1 cellular context compared by ENCODE assay signal in the genomic region with DNA sequence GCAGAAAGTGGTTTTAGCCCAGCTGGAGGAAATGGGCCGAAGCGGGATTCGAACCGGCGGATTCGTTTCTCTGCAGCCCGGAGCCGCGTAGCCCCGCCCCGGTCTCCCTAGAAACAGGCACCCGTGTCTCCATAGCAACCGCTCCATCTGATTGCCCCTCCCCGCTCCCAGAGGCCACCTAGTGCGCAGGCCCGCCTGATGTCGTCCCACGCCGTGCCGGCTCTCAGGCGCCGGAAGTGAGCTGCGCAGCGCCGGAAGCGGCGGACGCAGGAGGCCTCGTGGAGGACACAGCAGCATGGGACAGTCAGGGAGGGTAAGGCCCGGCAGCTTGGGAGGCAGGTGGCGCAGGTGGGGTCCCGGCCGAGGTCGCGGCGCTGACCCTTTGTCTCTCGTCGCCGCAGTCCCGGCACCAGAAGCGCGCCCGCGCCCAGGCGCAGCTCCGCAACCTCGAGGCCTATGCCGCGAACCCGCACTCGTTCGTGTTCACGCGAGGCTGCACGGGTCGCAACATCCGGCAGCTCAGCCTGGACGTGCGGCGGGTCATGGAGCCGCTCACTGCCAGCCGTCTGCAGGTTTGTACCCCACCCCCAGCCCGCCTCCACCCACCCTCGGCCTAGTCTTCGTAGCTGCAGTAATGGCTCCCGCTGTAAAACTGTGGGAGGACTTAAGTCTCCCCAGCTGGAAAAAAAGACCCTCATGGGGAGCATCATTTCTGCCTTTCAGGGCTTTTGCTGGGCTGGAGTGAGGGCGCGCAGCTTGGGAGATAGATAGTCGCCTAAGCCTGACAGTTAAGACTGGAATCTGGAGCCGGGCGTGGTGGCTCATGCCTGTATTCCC.
A peak's percentile ranks its signal among the peaks of the same experiment; 100 is the strongest.
TF ChIP-seq lines count a peak whose summit lies in the region.

A gene with protein sequence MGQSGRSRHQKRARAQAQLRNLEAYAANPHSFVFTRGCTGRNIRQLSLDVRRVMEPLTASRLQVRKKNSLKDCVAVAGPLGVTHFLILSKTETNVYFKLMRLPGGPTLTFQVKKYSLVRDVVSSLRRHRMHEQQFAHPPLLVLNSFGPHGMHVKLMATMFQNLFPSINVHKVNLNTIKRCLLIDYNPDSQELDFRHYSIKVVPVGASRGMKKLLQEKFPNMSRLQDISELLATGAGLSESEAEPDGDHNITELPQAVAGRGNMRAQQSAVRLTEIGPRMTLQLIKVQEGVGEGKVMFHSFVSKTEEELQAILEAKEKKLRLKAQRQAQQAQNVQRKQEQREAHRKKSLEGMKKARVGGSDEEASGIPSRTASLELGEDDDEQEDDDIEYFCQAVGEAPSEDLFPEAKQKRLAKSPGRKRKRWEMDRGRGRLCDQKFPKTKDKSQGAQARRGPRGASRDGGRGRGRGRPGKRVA (plus strand): TSS at position 263 of the 837 bp plus-strand sequence. CDS start 33 bp downstream, at position 296.

TF ChIP-seq in HepG2, 621 proteins besides CTCF, POLR2A, EP300 and RAD21 (continued from another document and continues in another):
- TF ChIP-seq HOXA7 (CRISPR knock-in tag; IDR thresholded peaks at IDR 0.05) (no peak), ZNF83 (CRISPR knock-in tag; IDR thresholded peaks at IDR 0.05; ENCODE audit: borderline replicate concordance) (no peak), U2AF1 (optimal IDR thresholded peaks at IDR 0.05; ENCODE audit: low read depth, low read length) (no peak), HNRNPH1 (optimal IDR thresholded peaks at IDR 0.05; ENCODE audit: low read depth, low read length) (no peak), ZNF552 (CRISPR knock-in tag; IDR thresholded peaks at IDR 0.05; ENCODE audit: borderline replicate concordance) (peak; percentile 89; the same call in 1 of the 2 replicates), HMG20A (CRISPR knock-in tag; IDR thresholded peaks at IDR 0.05; ENCODE audit: borderline replicate concordance) (no peak), HNRNPLL (IDR thresholded peaks at IDR 0.05; ENCODE audit: low read depth, low read length, poor library complexity, severe bottlenecking) (peak; percentile 84), KDM6A (CRISPR knock-in tag; IDR thresholded peaks at IDR 0.05; ENCODE audit: low read depth) (no peak), ZNF562 (CRISPR knock-in tag; IDR thresholded peaks at IDR 0.05; ENCODE audit: borderline replicate concordance) (no peak), ZFY (CRISPR knock-in tag; IDR thresholded peaks at IDR 0.05) (peak; percentile 99), TAF1 (CRISPR knock-in tag; IDR thresholded peaks at IDR 0.05) (peak; percentile 90; the same call in 1 of the 2 replicates), TCF7 (IDR thresholded peaks at IDR 0.05; ENCODE audit: low read depth) (no peak), GATA4 (IDR thresholded peaks at IDR 0.05; ENCODE audit: borderline replicate concordance, low read depth) (no peak), MEIS1 (CRISPR knock-in tag; IDR thresholded peaks at IDR 0.05; ENCODE audit: borderline replicate concordance) (peak; percentile 90; the same call in 1 of the 2 replicates), SP1 (IDR thresholded peaks at IDR 0.05) (no peak), SP1 (CRISPR knock-in tag; IDR thresholded peaks at IDR 0.05) (peak; percentile 22; the same call in 1 of the 2 replicates), GPN1 (CRISPR knock-in tag; IDR thresholded peaks at IDR 0.05; ENCODE audit: borderline replicate concordance) (no peak), GTF3A (CRISPR knock-in tag; conservative IDR thresholded peaks at IDR 0.05) (peak; percentile 71; the same call in 1 of the 2 replicates), ZFP41 (CRISPR knock-in tag; IDR thresholded peaks at IDR 0.05; ENCODE audit: borderline replicate concordance) (no peak), ZNF34 (CRISPR knock-in tag; IDR thresholded peaks at IDR 0.05; ENCODE audit: borderline replicate concordance) (no peak), ZNF468 (CRISPR knock-in tag; IDR thresholded peaks at IDR 0.05) (no peak), ZNF430 (CRISPR knock-in tag; IDR thresholded peaks at IDR 0.05) (peak; percentile 51; the same call in 1 of the 2 replicates), ZNF12 (CRISPR knock-in tag; IDR thresholded peaks at IDR 0.05) (no peak), TCF12 (IDR thresholded peaks at IDR 0.05) (no peak), TCF12 (CRISPR knock-in tag; IDR thresholded peaks at IDR 0.05) (no peak), NR2F2 (IDR thresholded peaks at IDR 0.05; ENCODE audit: borderline replicate concordance, low read depth) (no peak), ZNF577 (CRISPR knock-in tag; IDR thresholded peaks at IDR 0.05; ENCODE audit: borderline replicate concordance, low read depth) (no peak), AKAP8 (CRISPR knock-in tag; IDR thresholded peaks at IDR 0.05) (peak; percentile 95), THYN1 (CRISPR knock-in tag; IDR thresholded peaks at IDR 0.05; ENCODE audit: borderline replicate concordance, low read depth) (no peak), ZNF383 (CRISPR knock-in tag; IDR thresholded peaks at IDR 0.05; ENCODE audit: borderline replicate concordance) (no peak), ZNF550 (CRISPR knock-in tag; IDR thresholded peaks at IDR 0.05; ENCODE audit: borderline replicate concordance) (no peak), ZNF180 (CRISPR knock-in tag; IDR thresholded peaks at IDR 0.05; ENCODE audit: borderline replicate concordance, low read depth) (no peak), ZNF136 (CRISPR knock-in tag; IDR thresholded peaks at IDR 0.05; ENCODE audit: low read depth) (0 out of 2 replicates have a peak, but pooled peaks have one; percentile 22), MED13 (CRISPR knock-in tag; IDR thresholded peaks at IDR 0.05) (0 out of 2 replicates have a peak, but pooled peaks have one; percentile 53), ZBTB8A (CRISPR knock-in tag; IDR thresholded peaks at IDR 0.05; ENCODE audit: borderline replicate concordance, low read depth) (no peak), ATAD3A (CRISPR knock-in tag; IDR thresholded peaks at IDR 0.05) (0 out of 2 replicates have a peak, but pooled peaks have one; percentile 28)
- TF ChIP-seq, protein P1, sequence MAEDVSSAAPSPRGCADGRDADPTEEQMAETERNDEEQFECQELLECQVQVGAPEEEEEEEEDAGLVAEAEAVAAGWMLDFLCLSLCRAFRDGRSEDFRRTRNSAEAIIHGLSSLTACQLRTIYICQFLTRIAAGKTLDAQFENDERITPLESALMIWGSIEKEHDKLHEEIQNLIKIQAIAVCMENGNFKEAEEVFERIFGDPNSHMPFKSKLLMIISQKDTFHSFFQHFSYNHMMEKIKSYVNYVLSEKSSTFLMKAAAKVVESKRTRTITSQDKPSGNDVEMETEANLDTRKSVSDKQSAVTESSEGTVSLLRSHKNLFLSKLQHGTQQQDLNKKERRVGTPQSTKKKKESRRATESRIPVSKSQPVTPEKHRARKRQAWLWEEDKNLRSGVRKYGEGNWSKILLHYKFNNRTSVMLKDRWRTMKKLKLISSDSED (CRISPR knock-in tag; IDR thresholded peaks at IDR 0.05), result no peak
- TF ChIP-seq, protein P2, sequence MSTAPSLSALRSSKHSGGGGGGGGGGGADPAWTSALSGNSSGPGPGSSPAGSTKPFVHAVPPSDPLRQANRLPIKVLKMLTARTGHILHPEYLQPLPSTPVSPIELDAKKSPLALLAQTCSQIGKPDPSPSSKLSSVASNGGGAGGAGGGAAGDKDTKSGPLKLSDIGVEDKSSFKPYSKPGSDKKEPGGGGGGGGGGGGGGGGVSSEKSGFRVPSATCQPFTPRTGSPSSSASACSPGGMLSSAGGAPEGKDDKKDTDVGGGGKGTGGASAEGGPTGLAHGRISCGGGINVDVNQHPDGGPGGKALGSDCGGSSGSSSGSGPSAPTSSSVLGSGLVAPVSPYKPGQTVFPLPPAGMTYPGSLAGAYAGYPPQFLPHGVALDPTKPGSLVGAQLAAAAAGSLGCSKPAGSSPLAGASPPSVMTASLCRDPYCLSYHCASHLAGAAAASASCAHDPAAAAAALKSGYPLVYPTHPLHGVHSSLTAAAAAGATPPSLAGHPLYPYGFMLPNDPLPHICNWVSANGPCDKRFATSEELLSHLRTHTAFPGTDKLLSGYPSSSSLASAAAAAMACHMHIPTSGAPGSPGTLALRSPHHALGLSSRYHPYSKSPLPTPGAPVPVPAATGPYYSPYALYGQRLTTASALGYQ (CRISPR knock-in tag; IDR thresholded peaks at IDR 0.05), result 0 out of 2 replicates have a peak, but pooled peaks have one; percentile 34
- TF ChIP-seq, protein P3, sequence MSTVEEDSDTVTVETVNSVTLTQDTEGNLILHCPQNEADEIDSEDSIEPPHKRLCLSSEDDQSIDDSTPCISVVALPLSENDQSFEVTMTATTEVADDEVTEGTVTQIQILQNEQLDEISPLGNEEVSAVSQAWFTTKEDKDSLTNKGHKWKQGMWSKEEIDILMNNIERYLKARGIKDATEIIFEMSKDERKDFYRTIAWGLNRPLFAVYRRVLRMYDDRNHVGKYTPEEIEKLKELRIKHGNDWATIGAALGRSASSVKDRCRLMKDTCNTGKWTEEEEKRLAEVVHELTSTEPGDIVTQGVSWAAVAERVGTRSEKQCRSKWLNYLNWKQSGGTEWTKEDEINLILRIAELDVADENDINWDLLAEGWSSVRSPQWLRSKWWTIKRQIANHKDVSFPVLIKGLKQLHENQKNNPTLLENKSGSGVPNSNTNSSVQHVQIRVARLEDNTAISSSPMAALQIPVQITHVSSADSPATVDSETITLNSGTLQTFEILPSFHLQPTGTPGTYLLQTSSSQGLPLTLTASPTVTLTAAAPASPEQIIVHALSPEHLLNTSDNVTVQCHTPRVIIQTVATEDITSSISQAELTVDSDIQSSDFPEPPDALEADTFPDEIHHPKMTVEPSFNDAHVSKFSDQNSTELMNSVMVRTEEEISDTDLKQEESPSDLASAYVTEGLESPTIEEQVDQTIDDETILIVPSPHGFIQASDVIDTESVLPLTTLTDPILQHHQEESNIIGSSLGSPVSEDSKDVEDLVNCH (CRISPR knock-in tag; IDR thresholded peaks at IDR 0.05), result no peak
- TF ChIP-seq, protein P4, sequence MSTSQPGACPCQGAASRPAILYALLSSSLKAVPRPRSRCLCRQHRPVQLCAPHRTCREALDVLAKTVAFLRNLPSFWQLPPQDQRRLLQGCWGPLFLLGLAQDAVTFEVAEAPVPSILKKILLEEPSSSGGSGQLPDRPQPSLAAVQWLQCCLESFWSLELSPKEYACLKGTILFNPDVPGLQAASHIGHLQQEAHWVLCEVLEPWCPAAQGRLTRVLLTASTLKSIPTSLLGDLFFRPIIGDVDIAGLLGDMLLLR (CRISPR knock-in tag; IDR thresholded peaks at IDR 0.05), result peak; percentile 96; the same call in 1 of the 2 replicates
- TF ChIP-seq, protein P5, sequence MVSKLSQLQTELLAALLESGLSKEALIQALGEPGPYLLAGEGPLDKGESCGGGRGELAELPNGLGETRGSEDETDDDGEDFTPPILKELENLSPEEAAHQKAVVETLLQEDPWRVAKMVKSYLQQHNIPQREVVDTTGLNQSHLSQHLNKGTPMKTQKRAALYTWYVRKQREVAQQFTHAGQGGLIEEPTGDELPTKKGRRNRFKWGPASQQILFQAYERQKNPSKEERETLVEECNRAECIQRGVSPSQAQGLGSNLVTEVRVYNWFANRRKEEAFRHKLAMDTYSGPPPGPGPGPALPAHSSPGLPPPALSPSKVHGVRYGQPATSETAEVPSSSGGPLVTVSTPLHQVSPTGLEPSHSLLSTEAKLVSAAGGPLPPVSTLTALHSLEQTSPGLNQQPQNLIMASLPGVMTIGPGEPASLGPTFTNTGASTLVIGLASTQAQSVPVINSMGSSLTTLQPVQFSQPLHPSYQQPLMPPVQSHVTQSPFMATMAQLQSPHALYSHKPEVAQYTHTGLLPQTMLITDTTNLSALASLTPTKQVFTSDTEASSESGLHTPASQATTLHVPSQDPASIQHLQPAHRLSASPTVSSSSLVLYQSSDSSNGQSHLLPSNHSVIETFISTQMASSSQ (IDR thresholded peaks at IDR 0.05; ENCODE audit: low read depth), result no peak
- TF ChIP-seq, protein P5 (CRISPR knock-in tag; IDR thresholded peaks at IDR 0.05; ENCODE audit: borderline replicate concordance), result peak; percentile 60; the same call in 1 of the 2 replicates
- TF ChIP-seq, protein P6, sequence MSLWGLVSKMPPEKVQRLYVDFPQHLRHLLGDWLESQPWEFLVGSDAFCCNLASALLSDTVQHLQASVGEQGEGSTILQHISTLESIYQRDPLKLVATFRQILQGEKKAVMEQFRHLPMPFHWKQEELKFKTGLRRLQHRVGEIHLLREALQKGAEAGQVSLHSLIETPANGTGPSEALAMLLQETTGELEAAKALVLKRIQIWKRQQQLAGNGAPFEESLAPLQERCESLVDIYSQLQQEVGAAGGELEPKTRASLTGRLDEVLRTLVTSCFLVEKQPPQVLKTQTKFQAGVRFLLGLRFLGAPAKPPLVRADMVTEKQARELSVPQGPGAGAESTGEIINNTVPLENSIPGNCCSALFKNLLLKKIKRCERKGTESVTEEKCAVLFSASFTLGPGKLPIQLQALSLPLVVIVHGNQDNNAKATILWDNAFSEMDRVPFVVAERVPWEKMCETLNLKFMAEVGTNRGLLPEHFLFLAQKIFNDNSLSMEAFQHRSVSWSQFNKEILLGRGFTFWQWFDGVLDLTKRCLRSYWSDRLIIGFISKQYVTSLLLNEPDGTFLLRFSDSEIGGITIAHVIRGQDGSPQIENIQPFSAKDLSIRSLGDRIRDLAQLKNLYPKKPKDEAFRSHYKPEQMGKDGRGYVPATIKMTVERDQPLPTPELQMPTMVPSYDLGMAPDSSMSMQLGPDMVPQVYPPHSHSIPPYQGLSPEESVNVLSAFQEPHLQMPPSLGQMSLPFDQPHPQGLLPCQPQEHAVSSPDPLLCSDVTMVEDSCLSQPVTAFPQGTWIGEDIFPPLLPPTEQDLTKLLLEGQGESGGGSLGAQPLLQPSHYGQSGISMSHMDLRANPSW (CRISPR knock-in tag; IDR thresholded peaks at IDR 0.05; ENCODE audit: borderline replicate concordance), result no peak
- TF ChIP-seq, protein P7, sequence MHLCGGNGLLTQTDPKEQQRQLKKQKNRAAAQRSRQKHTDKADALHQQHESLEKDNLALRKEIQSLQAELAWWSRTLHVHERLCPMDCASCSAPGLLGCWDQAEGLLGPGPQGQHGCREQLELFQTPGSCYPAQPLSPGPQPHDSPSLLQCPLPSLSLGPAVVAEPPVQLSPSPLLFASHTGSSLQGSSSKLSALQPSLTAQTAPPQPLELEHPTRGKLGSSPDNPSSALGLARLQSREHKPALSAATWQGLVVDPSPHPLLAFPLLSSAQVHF (CRISPR knock-in tag; IDR thresholded peaks at IDR 0.05), result no peak
